ENCODE assay signal across 26 cellular contexts in the genomic region with DNA sequence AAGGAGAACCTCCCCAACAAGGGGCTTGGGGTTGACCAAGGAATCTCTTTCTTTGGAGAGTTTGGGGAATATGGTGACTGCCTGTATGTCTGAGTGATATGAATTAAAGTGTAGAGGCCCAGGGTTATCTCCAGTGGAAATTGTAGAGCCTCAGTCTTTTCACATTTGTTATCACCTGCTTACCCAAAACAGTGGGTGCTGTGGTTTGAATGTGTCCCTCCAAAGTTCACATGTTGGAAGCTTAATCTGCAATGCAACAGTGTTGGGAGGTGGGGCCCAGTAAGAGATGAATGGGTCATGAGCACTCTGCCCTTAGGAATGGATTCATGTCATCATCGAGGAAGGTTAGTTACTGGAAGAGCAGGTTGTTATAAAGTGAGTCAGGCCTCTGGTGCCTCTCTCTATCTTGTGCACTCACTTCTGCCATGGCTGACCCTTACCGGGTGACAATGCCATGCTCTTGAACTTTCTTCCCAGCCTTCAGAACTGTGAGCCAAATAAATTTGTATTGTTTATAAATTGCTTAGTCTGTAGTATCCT.
"Had no signal": no experiment of that assay in that cellular context is flagged by ENCODE, and none has a peak within 500 bp of the region (broad histone marks: within the 10 kb centered on the region; RNA-seq: fewer than 3 reads in every experiment).

No MANE protein-coding gene starts in this region.

- H3K27ac ChIP-seq: ascending aorta, body of pancreas had no signal

- H3K4me1 Mint-ChIP-seq: activated B cell treated with CpG ODN at 0.5 μM for 24 hours; activated CD4-positive, alpha-beta T cell treated with anti-CD3 and anti-CD28 coated beads, Interleukin-2, amount 10 ng/mL, durations not matched to agents 24 days and 14 days; activated CD8-positive, alpha-beta memory T cell treated with anti-CD3 and anti-CD28 coated beads, Interleukin-2, amount 10 ng/mL, durations not matched to agents 7 days and 5 days; activated naive CD8-positive, alpha-beta T cell treated with anti-CD3 and anti-CD28 coated beads, Interleukin-2, amount 50 U/mL, for 24 hours had no signal

- H3K9me3 ChIP-seq: ascending aorta, body of pancreas had no signal

- ATAC-seq: activated CD8-positive, alpha-beta memory T cell treated with anti-CD3 and anti-CD28 coated beads, Interleukin-2, amount 10 ng/mL, durations not matched to agents 7 days and 5 days; activated naive CD8-positive, alpha-beta T cell treated with anti-CD3 and anti-CD28 coated beads, Interleukin-2, amount 50 U/mL, for 24 hours; activated T-cell treated with anti-CD3 and anti-CD28 coated beads, Interleukin-2, amount 50 U/mL, for 4 hours; body of pancreas; PC-3 had no signal

- H3K27me3 Mint-ChIP-seq: activated CD4-positive, alpha-beta T cell treated with anti-CD3 and anti-CD28 coated beads, Interleukin-2, amount 10 ng/mL, durations not matched to agents 24 days and 14 days had no signal

- H3K27me3 ChIP-seq: ascending aorta, body of pancreas had no signal

- H3K36me3 ChIP-seq: ascending aorta had no signal

- H3K27ac Mint-ChIP-seq: activated B cell treated with CpG ODN at 0.5 μM for 24 hours; activated CD4-positive, alpha-beta T cell treated with anti-CD3 and anti-CD28 coated beads, Interleukin-2, amount 10 ng/mL, durations not matched to agents 24 days and 14 days; activated CD8-positive, alpha-beta memory T cell treated with anti-CD3 and anti-CD28 coated beads, Interleukin-2, amount 10 ng/mL, durations not matched to agents 7 days and 5 days; activated naive CD4-positive, alpha-beta T cell treated with anti-CD3 and anti-CD28 coated beads, Interleukin-2, amount 50 U/mL, for 72 hours; activated naive CD8-positive, alpha-beta T cell treated with anti-CD3 and anti-CD28 coated beads, Interleukin-2, amount 50 U/mL, for 24 hours; T-helper 1 cell treated with Interleukin-12 subunit alpha and Interleukin-12 subunit beta and Interleukin-4 antibody, amounts not matched to agents 30 μg/mL and 1 μg/mL, for 36 hours had no signal

- DNase-seq: activated B cell treated with CpG ODN at 0.5 μM for 24 hours; activated CD4-positive, alpha-beta T cell treated with anti-CD3 and anti-CD28 coated beads for 1 hour; activated CD4-positive, alpha-beta T cell treated with anti-CD3 and anti-CD28 coated beads, Interleukin-2, amount 10 ng/mL, durations not matched to agents 24 days and 14 days; activated CD4-positive, alpha-beta T cell treated with anti-CD3 and anti-CD28 coated beads, Interleukin-2, amount 50 U/mL, for 48 hours; activated CD8-positive, alpha-beta memory T cell treated with anti-CD3 and anti-CD28 coated beads, Interleukin-2, amount 10 ng/mL, durations not matched to agents 7 days and 5 days; activated effector memory CD4-positive, alpha-beta T cell treated with anti-CD3 and anti-CD28 coated beads, Interleukin-2, amount 50 U/mL, for 16 hours; activated naive CD4-positive, alpha-beta T cell treated with Interleukin-2 at 50 U/mL for 16 hours; activated naive CD8-positive, alpha-beta T cell treated with anti-CD3 and anti-CD28 coated beads, Interleukin-2, amount 50 U/mL, for 24 hours; activated T-cell treated with anti-CD3 and anti-CD28 coated beads, Interleukin-2, amount 50 U/mL, for 4 hours; amniotic stem cell; body of pancreas; Kasumi-1; KBM-7; NCI-H1105 treated with DMSO at 0.1 percent for 48 hours; NCI-H1436 treated with DMSO at 0.1 percent for 48 hours; NCI-H187; NCI-H2081; NCI-H2171; NCI-H2227 treated with DMSO at 0.1 percent for 48 hours; NCI-H510A; NCI-H526 treated with DMSO at 0.1 percent for 48 hours; PC-3; SHP77 treated with DMSO at 0.1 percent for 48 hours had no signal

- H3K36me3 Mint-ChIP-seq: activated CD8-positive, alpha-beta memory T cell treated with anti-CD3 and anti-CD28 coated beads, Interleukin-2, amount 10 ng/mL, durations not matched to agents 7 days and 5 days; activated naive CD4-positive, alpha-beta T cell treated with anti-CD3 and anti-CD28 coated beads, Interleukin-2, amount 50 U/mL, for 72 hours had no signal

- H3K4me3 ChIP-seq: ascending aorta, body of pancreas had no signal

- H3K9me3 Mint-ChIP-seq: activated B cell treated with CpG ODN at 0.5 μM for 24 hours; activated CD4-positive, alpha-beta T cell treated with anti-CD3 and anti-CD28 coated beads, Interleukin-2, amount 10 ng/mL, durations not matched to agents 24 days and 14 days; activated naive CD4-positive, alpha-beta T cell treated with anti-CD3 and anti-CD28 coated beads, Interleukin-2, amount 50 U/mL, for 72 hours; activated naive CD8-positive, alpha-beta T cell treated with anti-CD3 and anti-CD28 coated beads, Interleukin-2, amount 50 U/mL, for 24 hours; activated T-cell treated with anti-CD3 and anti-CD28 coated beads, Interleukin-2, amount 50 U/mL, for 4 hours; T-helper 1 cell treated with Interleukin-12 subunit alpha and Interleukin-12 subunit beta and Interleukin-4 antibody, amounts not matched to agents 30 μg/mL and 1 μg/mL, for 36 hours had no signal

- H3K4me3 Mint-ChIP-seq: activated B cell treated with CpG ODN at 0.5 μM for 24 hours; activated CD4-positive, alpha-beta T cell treated with anti-CD3 and anti-CD28 coated beads, Interleukin-2, amount 10 ng/mL, durations not matched to agents 24 days and 14 days; activated CD8-positive, alpha-beta memory T cell treated with anti-CD3 and anti-CD28 coated beads, Interleukin-2, amount 10 ng/mL, durations not matched to agents 7 days and 5 days; activated naive CD8-positive, alpha-beta T cell treated with anti-CD3 and anti-CD28 coated beads, Interleukin-2, amount 50 U/mL, for 24 hours; activated T-cell treated with anti-CD3 and anti-CD28 coated beads, Interleukin-2, amount 50 U/mL, for 4 hours; T-helper 1 cell treated with Interleukin-12 subunit alpha and Interleukin-12 subunit beta and Interleukin-4 antibody, amounts not matched to agents 30 μg/mL and 1 μg/mL, for 36 hours had no signal

- H3K4me1 ChIP-seq: ascending aorta, body of pancreas had no signal
